Comparison of ENCODE assay signal across 24 cellular contexts in the genomic region with DNA sequence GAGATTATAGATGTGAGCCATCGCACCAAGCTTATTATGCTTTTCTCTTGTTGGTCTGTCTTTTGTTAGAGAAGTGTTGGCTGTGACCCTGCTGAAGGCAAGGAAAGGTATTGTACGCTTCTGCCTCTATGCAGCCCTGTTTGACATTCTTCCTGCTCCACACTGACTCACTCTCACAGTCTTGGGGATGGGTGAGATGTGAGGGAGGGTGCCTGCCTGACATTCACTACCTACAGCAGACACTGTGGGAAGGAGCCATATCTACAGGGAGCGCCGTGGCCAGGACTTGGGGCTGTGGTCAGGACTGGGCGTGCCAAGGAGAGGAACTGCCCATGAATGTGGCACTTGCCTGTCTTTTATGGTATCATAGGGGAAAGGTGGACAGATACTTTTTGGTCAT. TPM values are rescaled to one million over a fixed set of nuclear protein-coding genes. Genes with fewer than 3 reads are reported as not detected.
DNase-seq lines count a peak whose midpoint lies in the region; ATAC-seq, FAIRE-seq and TF ChIP-seq lines count a peak whose summit lies in the region.
"Had no signal": no experiment of that assay in that cellular context is flagged by ENCODE, and none has a peak within 500 bp of the region (broad histone marks: within the 10 kb centered on the region; RNA-seq: fewer than 3 reads in every experiment).

No MANE protein-coding gene starts in this region.

- H3K79me2 ChIP-seq in astrocyte (ENCODE audit: insufficient read depth, low read length), result no peaks in the 10 kb centered on the region

- no peak overlapping the region for H3K4me2 ChIP-seq in astrocyte (ENCODE audit: low read length)
- H3K4me2 ChIP-seq: BLaER1, KMS-11 had no signal

- H3K4me1 ChIP-seq in astrocyte (ENCODE audit: insufficient read depth, low read length), result peaks cover 15% of the 10 kb centered on the region

- no peak overlapping the region for H3K27ac ChIP-seq in astrocyte (ENCODE audit: low read depth, low read length)
- H3K27ac ChIP-seq: BLaER1, KMS-11, SK-N-MC had no signal

- H2AFZ ChIP-seq in astrocyte (ENCODE audit: low read depth, low read length), result no peak overlapping the region

- H3K4me3 ChIP-seq in astrocyte (ENCODE audit: insufficient read depth, low read depth, low read length), result no peak overlapping the region
- H3K4me3 ChIP-seq: BLaER1, GM12878, SK-N-MC had no signal

- H3K9me3 ChIP-seq in astrocyte (ENCODE audit: insufficient read depth, low read depth, low read length), result no peaks in the 10 kb centered on the region
- H3K9me3 ChIP-seq: BLaER1 had no signal

- no peaks in the 10 kb centered on the region for H4K20me1 ChIP-seq in astrocyte (ENCODE audit: insufficient read depth, low read length)
- H4K20me1 ChIP-seq: BLaER1 had no signal

- H3K9me3 Mint-ChIP-seq in astrocyte (ENCODE audit: unreplicated experiment), result no peaks in the 10 kb centered on the region
- H3K9me3 Mint-ChIP-seq: CD4-positive, CD25-positive, alpha-beta regulatory T cell; IgD-negative memory B cell had no signal

- peak overlapping the region; percentile 75 for H3K27ac Mint-ChIP-seq in astrocyte (ENCODE audit: unreplicated experiment)
- H3K27ac Mint-ChIP-seq: CD4-positive, CD25-positive, alpha-beta regulatory T cell; IgD-negative memory B cell had no signal

- no peaks in the 10 kb centered on the region for H3K36me3 ChIP-seq in astrocyte (ENCODE audit: insufficient read depth, low read length)
- H3K36me3 ChIP-seq: BLaER1 had no signal

- peak; percentile 28 for FAIRE-seq in HTR-8/SVneo (lab: Jason Lieb, UNC)
- no peak for FAIRE-seq in astrocyte (lab: Jason Lieb, UNC)
- FAIRE-seq in urothelium cell line (lab: Jason Lieb, UNC), result peak; percentile 87
- FAIRE-seq: A204.1, GM12878, RCC 7860 had no signal

- DNase-seq in HTR-8/SVneo (ENCODE audit: insufficient read length, low spot score) (no peak), astrocyte (ENCODE audit: low read depth) (no peak), myocyte (ENCODE audit: low read depth) (peak; percentile 35), urothelium cell line (ENCODE audit: low spot score) (peak; percentile 66)
- DNase-seq in activated CD4-positive, alpha-beta T cell treated with anti-CD3 and anti-CD28 coated beads for 48 hours, result no peak
- DNase-seq: CD4-positive, CD25-positive, alpha-beta regulatory T cell; GDM1; NCI-H1048; NCI-H1417; NCI-H1694; NCI-H2029 treated with DMSO at 0.1 percent for 48 hours; NCI-H446 treated with DMSO at 0.1 percent for 48 hours; NCI-H526; SIG-M5 had no signal

- no peak for ATAC-seq in HG03469 (IDR thresholded peaks at IDR 0.05; ENCODE audit: unreplicated experiment)
- no peak for ATAC-seq in HG02610 (IDR thresholded peaks at IDR 0.05; ENCODE audit: unreplicated experiment)
- ATAC-seq: GM12878, HCT116 had no signal

- peaks cover 3% of the 10 kb centered on the region for H3K27me3 Mint-ChIP-seq in astrocyte (ENCODE audit: low read depth, unreplicated experiment)

- no peak overlapping the region for H3K9ac ChIP-seq in astrocyte (ENCODE audit: low read length)
- H3K9ac ChIP-seq: BLaER1, KMS-11 had no signal

- no peaks in the 10 kb centered on the region for H3K36me3 Mint-ChIP-seq in astrocyte (ENCODE audit: low read depth, unreplicated experiment)
- H3K36me3 Mint-ChIP-seq: CD4-positive, CD25-positive, alpha-beta regulatory T cell; IgD-negative memory B cell had no signal

- no peak overlapping the region for H3K4me3 Mint-ChIP-seq in astrocyte (ENCODE audit: unreplicated experiment)
- H3K4me3 Mint-ChIP-seq: CD4-positive, CD25-positive, alpha-beta regulatory T cell; IgD-negative memory B cell had no signal

- no peak for TF ChIP-seq CTCF in astrocyte (IDR thresholded peaks at IDR 0.05; ENCODE audit: insufficient read depth, low read depth, low read length)

- H3K4me1 Mint-ChIP-seq in astrocyte (ENCODE audit: low read depth, unreplicated experiment), result peaks cover 26% of the 10 kb centered on the region
- H3K4me1 Mint-ChIP-seq: CD4-positive, CD25-positive, alpha-beta regulatory T cell; IgD-negative memory B cell had no signal

- peaks cover 2% of the 10 kb centered on the region for H3K27me3 ChIP-seq in astrocyte (ENCODE audit: insufficient read depth, low read length)
- H3K27me3 ChIP-seq: BLaER1 had no signal

RNA-seq across cellular contexts. Expression of a gene that starts 43.9 kb away (rescaled TPM):
- 104 and 115 TPM in 2 replicates for total RNA-seq in astrocyte
- total RNA-seq in myocyte, result 42.0 and 47.4 TPM in 2 replicates
- polyA plus RNA-seq in myocyte (2012), result 230 TPM

Comparison
In these comparisons a context has a peak if more than half of its experiments do, and no peak if none do; other contexts are left out.
1. DNase-seq: peak in myocyte (single experiment) and urothelium cell line (single experiment); none in HTR-8/SVneo (single experiment), astrocyte (single experiment) and activated CD4-positive, alpha-beta T cell treated with anti-CD3 and anti-CD28 coated beads for 48 hours (single experiment).